In genomic region chr1:175077356-175078030, GRCh38 we compare ENCODE assay signal across 2 cellular contexts.
TF ChIP-seq lines count a peak whose summit lies in the region.

No MANE protein-coding gene starts in this region.

TF ChIP-seq in GM23338, 12 proteins besides CTCF, POLR2A, EP300 and RAD21:
- TF ChIP-seq CREB1 (CRISPR knock-in tag; IDR thresholded peaks at IDR 0.05; ENCODE audit: low read depth) = no peak
- no peak for TF ChIP-seq ETS1 (IDR thresholded peaks at IDR 0.05)
- TF ChIP-seq JUNB (IDR thresholded peaks at IDR 0.05; ENCODE audit: unreplicated experiment) = no peak
- no peak for TF ChIP-seq NANOG (IDR thresholded peaks at IDR 0.05; ENCODE audit: borderline replicate concordance)
- no peak for TF ChIP-seq EZH2 (IDR thresholded peaks at IDR 0.05; ENCODE audit: low read depth, unreplicated experiment)
- no peak for TF ChIP-seq ZNF331 (CRISPR knock-in tag; IDR thresholded peaks at IDR 0.05; ENCODE audit: low read depth)
- TF ChIP-seq REST (IDR thresholded peaks at IDR 0.05; ENCODE audit: unreplicated experiment) = no peak
- no peak for TF ChIP-seq STAT1 (IDR thresholded peaks at IDR 0.05; ENCODE audit: unreplicated experiment)
TF ChIP-seq in GM23338: peak in this region for 0.

TF ChIP-seq in H1, 55 proteins besides CTCF, POLR2A, EP300 and RAD21:
- TF ChIP-seq HDAC6 (IDR thresholded peaks at IDR 0.05; ENCODE audit: low read depth, low read length) (no peak), TAF7 (optimal IDR thresholded peaks at IDR 0.05; ENCODE audit: borderline replicate concordance, low read depth, low read length) (no peak), USF2 (IDR thresholded peaks at IDR 0.05; ENCODE audit: low read length) (no peak), E2F6 (IDR thresholded peaks at IDR 0.05) (no peak), RFX5 (IDR thresholded peaks at IDR 0.05; ENCODE audit: borderline replicate concordance, low read depth, low read length) (no peak), SIX5 (IDR thresholded peaks at IDR 0.05; ENCODE audit: low read depth, low read length) (no peak), BCL11A (IDR thresholded peaks at IDR 0.05; ENCODE audit: low read depth in 2 of 2, low read length in 2 of 2) (no peak), JUN (IDR thresholded peaks at IDR 0.05; ENCODE audit: low read depth, low read length) (no peak), HDAC2 (IDR thresholded peaks at IDR 0.05; ENCODE audit: borderline replicate concordance in 1 of 2, low read depth in 2 of 2, low read length in 2 of 2) (no peak), MAFK (IDR thresholded peaks at IDR 0.05; ENCODE audit: low read depth, low read length) (no peak), NRF1 (IDR thresholded peaks at IDR 0.05; ENCODE audit: low read depth, low read length) (no peak), CHD1 (IDR thresholded peaks at IDR 0.05; ENCODE audit: low read depth, low read length) (no peak), SIRT6 (IDR thresholded peaks at IDR 0.05; ENCODE audit: low read length) (no peak), RBBP5 (IDR thresholded peaks at IDR 0.05; ENCODE audit: borderline replicate concordance, low read depth, low read length) (no peak)
